Comparison of ENCODE assay signal across 8 cellular contexts in the genomic region with DNA sequence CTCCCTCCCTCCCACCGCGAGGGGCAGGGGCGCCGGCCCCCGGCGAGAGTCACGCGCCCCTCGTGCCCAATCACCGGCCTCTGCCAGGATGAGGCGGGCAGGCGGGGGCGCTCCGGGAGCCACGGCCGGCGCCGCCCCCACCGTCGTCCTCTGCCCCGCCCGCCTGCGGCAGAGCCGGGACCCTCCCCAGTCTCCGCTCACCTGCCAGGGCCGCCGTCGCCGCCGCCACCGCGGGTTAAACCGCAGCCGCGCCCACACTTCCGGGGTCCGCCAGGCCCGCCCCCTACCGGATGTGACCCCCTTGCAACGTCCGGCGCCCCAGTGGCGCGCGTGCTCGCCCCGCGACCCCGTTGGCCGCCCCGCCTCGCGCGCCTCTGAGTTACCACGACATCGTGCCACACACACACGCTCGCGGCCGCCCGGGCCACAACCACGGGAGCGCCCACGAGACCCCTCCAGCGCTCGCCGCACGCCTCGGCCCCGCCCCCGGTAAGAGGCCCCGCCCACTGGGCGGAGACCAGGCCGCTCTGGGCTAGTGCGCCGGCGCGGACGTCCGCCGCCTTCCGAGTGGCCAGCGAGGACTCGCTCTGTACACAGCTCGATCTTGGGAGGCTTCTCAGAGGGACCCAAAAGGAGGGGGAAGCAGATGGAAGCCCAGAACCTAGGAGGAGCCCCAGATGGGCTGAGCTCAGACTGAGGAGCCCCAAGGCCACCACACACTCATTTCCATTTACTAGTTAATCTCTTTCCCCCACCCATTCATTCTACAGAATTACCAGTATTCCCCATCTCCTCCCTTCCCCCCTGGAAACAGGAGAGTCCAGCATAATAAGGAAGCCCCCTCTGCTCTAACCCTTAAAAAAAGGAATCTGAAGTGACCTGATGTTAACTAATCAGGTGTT. TPM values are rescaled to one million over a fixed set of nuclear protein-coding genes. Genes with fewer than 3 reads are reported as not detected.
A peak's percentile ranks its signal among the peaks of the same experiment; 100 is the strongest.
DNase-seq lines count a peak whose midpoint lies in the region; ATAC-seq and TF ChIP-seq lines count a peak whose summit lies in the region.

Gene VPS37C, minus strand, starts transcription at position 237 of the 902 bp plus-strand sequence. CDS start 22,597 bp downstream, outside the sequence.

- POLR2A ChIA-PET in RWPE1 (lab: Yijun Ruan, JAX; ENCODE audit: low non-redundant PET): no interaction called here

- H3K27ac Mint-ChIP-seq in natural killer cell: peak within 1 kb of the TSS; percentile 95 to 97

- no peaks in the 10 kb centered on the region for H3K9me3 Mint-ChIP-seq in natural killer cell

- peak within 1 kb of the TSS; percentile 80 for H3K4me3 ChIP-seq in LNCaP clone FGC (ENCODE audit: low read depth, low read length)
- peak within 1 kb of the TSS; percentile 75 for H3K4me3 ChIP-seq in fibroblast of mammary gland (ENCODE audit: control insufficient read depth, low read depth, low read length)

- TF ChIP-seq CTCF in LNCaP clone FGC (IDR thresholded peaks at IDR 0.05; ENCODE audit: control insufficient read depth, extremely low read depth, insufficient read depth): no peak
- TF ChIP-seq CTCF in RWPE1 (conservative IDR thresholded peaks at IDR 0.05; ENCODE audit: low read depth): no peak
- no peak for TF ChIP-seq CTCF in fibroblast of mammary gland (conservative IDR thresholded peaks at IDR 0.05; ENCODE audit: control insufficient read depth, insufficient read depth, low read depth, low read length)
- no peak for TF ChIP-seq CTCF in natural killer cell (IDR thresholded peaks at IDR 0.05)

- peak; percentile 75 to 89 (median 80) for ATAC-seq in natural killer cell

- peak within 1 kb of the TSS; percentile 93 for H3K27ac ChIP-seq in RWPE1

- H3K36me3 Mint-ChIP-seq in natural killer cell: no peaks in the 10 kb centered on the region

- CTCF ChIA-PET in RWPE1 (lab: Yijun Ruan, JAX): interaction anchor here (0.7 to 1.0 kb wide), 2 partner anchors 31 to 232 kb away, joined by 3 read pairs; no protein-coding TSS in a partner anchor

- H3K27me3 Mint-ChIP-seq in natural killer cell (ENCODE audit: low read depth in 2 of 2): peaks cover 3 to 9% of the 10 kb centered on the region in 2 donors

- H3K4me1 Mint-ChIP-seq in natural killer cell: peaks cover 33 to 42% of the 10 kb centered on the region in 2 donors

- intact Hi-C loops in natural killer cell (cut with micrococcal nuclease): loop anchor here (1.0 to 2.0 kb wide), 3 partner anchors 201 to 255 kb away; partner anchors contain the start of genes PRPF19 and TMEM138

- H3K4me3 Mint-ChIP-seq in natural killer cell: peak within 1 kb of the TSS; percentile 94

- DNase-seq in EL (peak; percentile 88), H4 (ENCODE audit: low spot score) (peak; percentile 77), LNCaP clone FGC (ENCODE audit: low read depth) (no peak), RWPE1 (ENCODE audit: low spot score) (peak; percentile 96), fibroblast of mammary gland (ENCODE audit: low read depth) (peak; percentile 78), natural killer cell (peak; percentile 97)
- DNase-seq in activated T-helper 9 cell treated with anti-CD3 and anti-CD28 coated beads, Interleukin-2, amount 50 U/mL, for 16 hours (ENCODE audit: low read depth): peak; percentile 86
- DNase-seq in stimulated activated naive CD4-positive, alpha-beta T cell (lab: John Stamatoyannopoulos, UW): peak; percentile 78 to 91 (median 88)

RNA-seq across cellular contexts. Expression of gene VPS37C, which starts in this region (rescaled TPM):
- 4.6 and 9.4 TPM in 2 replicates for total RNA-seq in H4 (2014; rRNA removed; shearing (Covaris generic))
- total RNA-seq in natural killer cell: 1 to 10 TPM; 6.4 to 6.9 (median 6.5) TPM
